In genomic region chr13:37342205-37342604, GRCh38 we compare ENCODE assay signal across 15 cellular contexts.
A peak's percentile ranks its signal among the peaks of the same experiment; 100 is the strongest.
DNase-seq lines count a peak whose midpoint lies in the region; ATAC-seq and TF ChIP-seq lines count a peak whose summit lies in the region.
"Had no signal": no experiment of that assay in that cellular context is flagged by ENCODE, and none has a peak within 500 bp of the region (broad histone marks: within the 10 kb centered on the region; RNA-seq: fewer than 3 reads in every experiment).

No MANE protein-coding gene starts in this region.

- H2AK5ac ChIP-seq in H9 (ENCODE audit: insufficient read length, low read length) = no peak overlapping the region
- H2AK5ac ChIP-seq in mesenchymal stem cell (ENCODE audit: low read length, severe bottlenecking) = no peak overlapping the region

- H3K4me3 Mint-ChIP-seq in H9 = no peak overlapping the region
- no peak overlapping the region for H3K4me3 Mint-ChIP-seq in stimulated activated effector memory CD8-positive, alpha-beta T cell treated with anti-CD3 and anti-CD28 coated beads, Interleukin-12 subunit alpha, Interleukin-12 subunit beta, amount 100 ng/mL, for 72 hours
- no peak overlapping the region for H3K4me3 Mint-ChIP-seq in stimulated activated memory B cell treated with anti-CD40 and anti-IgM and Interleukin-4, amounts not matched to agents 10 μg/mL and 1 μg/mL and 100 μg/mL, for 72 hours
- H3K4me3 Mint-ChIP-seq: CD8-positive, alpha-beta memory T cell had no signal

- H2AFZ ChIP-seq in H9 (ENCODE audit: low read length) = no peak overlapping the region
- H2AFZ ChIP-seq in mesenchymal stem cell (ENCODE audit: low read depth, low read length) = no peak overlapping the region

- peak overlapping the region; percentile 65; the same call in 1 of the 2 replicates for H3K14ac ChIP-seq in H9 (ENCODE audit: insufficient read depth, low read length)
- H3K14ac ChIP-seq in mesenchymal stem cell (ENCODE audit: low read length in 2 of 2) = no peak overlapping the region

- no peaks in the 10 kb centered on the region for H3K27me3 Mint-ChIP-seq in H9 (ENCODE audit: low read depth)
- no peaks in the 10 kb centered on the region for H3K27me3 Mint-ChIP-seq in stimulated activated memory B cell treated with anti-CD40 and anti-IgM and Interleukin-4, amounts not matched to agents 10 μg/mL and 1 μg/mL and 100 μg/mL, for 72 hours
- H3K27me3 Mint-ChIP-seq: CD8-positive, alpha-beta memory T cell had no signal

- no peaks in the 10 kb centered on the region for H3K9me3 Mint-ChIP-seq in H9
- H3K9me3 Mint-ChIP-seq in stimulated activated effector memory CD8-positive, alpha-beta T cell treated with anti-CD3 and anti-CD28 coated beads, Interleukin-12 subunit alpha, Interleukin-12 subunit beta, amount 100 ng/mL, for 72 hours = no peaks in the 10 kb centered on the region
- no peaks in the 10 kb centered on the region for H3K9me3 Mint-ChIP-seq in stimulated activated memory B cell treated with anti-CD40 and anti-IgM and Interleukin-4, amounts not matched to agents 10 μg/mL and 1 μg/mL and 100 μg/mL, for 72 hours

- H3K27me3 ChIP-seq in H9 (ENCODE audit: insufficient read depth, low read length) (no peaks in the 10 kb centered on the region), mesenchymal stem cell (ENCODE audit: control insufficient read depth in 1 of 2, insufficient read depth in 1 of 2, low read length in 2 of 2) (no peaks in the 10 kb centered on the region), tibial nerve (no peaks in the 10 kb centered on the region)
- H3K27me3 ChIP-seq: BLaER1 had no signal

- H3K79me1 ChIP-seq in H9 (ENCODE audit: insufficient read depth, low read depth, low read length, poor library complexity, severe bottlenecking) (no peaks in the 10 kb centered on the region), mesenchymal stem cell (replicated peaks; ENCODE audit: low read length, poor library complexity, severe bottlenecking) (no peaks in the 10 kb centered on the region)

- H3T11ph ChIP-seq in H9 (ENCODE audit: low read length) = no peak overlapping the region

- H3K9ac ChIP-seq in H9 (ENCODE audit: extremely low read depth, insufficient read length, low read length) (no peak overlapping the region), mesenchymal stem cell (ENCODE audit: low read length) (no peak overlapping the region)
- H3K9ac ChIP-seq: BLaER1 had no signal

- H4K20me1 ChIP-seq in H9 (ENCODE audit: control insufficient read depth, insufficient read depth, insufficient read length) = no peaks in the 10 kb centered on the region
- H4K20me1 ChIP-seq: BLaER1 had no signal

- H4K91ac ChIP-seq in H9 (ENCODE audit: insufficient read length, low read depth, low read length) (no peak overlapping the region), mesenchymal stem cell (ENCODE audit: low read length) (peak overlapping the region; percentile 49)

- H3K4ac ChIP-seq in H9 (ENCODE audit: low read depth, low read length) (no peak overlapping the region), mesenchymal stem cell (ENCODE audit: low read depth in 1 of 2, low read length in 2 of 2) (no peak overlapping the region)

- H3K4me3 ChIP-seq in mesenchymal stem cell (ENCODE audit: insufficient read depth in 1 of 2, low read depth in 1 of 2, low read length in 2 of 2) (no peak overlapping the region), tibial nerve (no peak overlapping the region)
- H3K4me3 ChIP-seq: BLaER1 had no signal

- peak; percentile 13 for ATAC-seq in stimulated activated effector memory CD8-positive, alpha-beta T cell treated with anti-CD3 and anti-CD28 coated beads, Interleukin-12 subunit alpha, Interleukin-12 subunit beta, amount 100 ng/mL, for 72 hours
- ATAC-seq in stimulated activated memory B cell treated with anti-CD40 and anti-IgM and Interleukin-4, amounts not matched to agents 10 μg/mL and 1 μg/mL and 100 μg/mL, for 72 hours = no peak

- H3K4me1 ChIP-seq in H9 (ENCODE audit: insufficient read depth, low read length) (no peaks in the 10 kb centered on the region), mesenchymal stem cell (ENCODE audit: control insufficient read depth, insufficient read depth, low read depth, low read length) (peaks cover 2% of the 10 kb centered on the region), tibial nerve (no peaks in the 10 kb centered on the region)
- H3K4me1 ChIP-seq: BLaER1, Caco-2 had no signal

- H2BK5ac ChIP-seq in H9 (ENCODE audit: insufficient read length, low read length) (no peak overlapping the region), mesenchymal stem cell (ENCODE audit: low read depth, low read length, poor library complexity, severe bottlenecking) (no peak overlapping the region)

- no peak overlapping the region for H2BK120ac ChIP-seq in H9 (ENCODE audit: low read depth, low read length, poor library complexity, severe bottlenecking)
- H2BK120ac ChIP-seq in mesenchymal stem cell (ENCODE audit: low read depth, low read length) = no peak overlapping the region

- no CpG with 5 or more reads among the region's 6 CpGs for WGBS in H9 (ENCODE audit: extremely low coverage, insufficient read length, low lambda C conversion rate)
- 97% methylated on average over 4 of the region's 6 CpGs for WGBS in mesenchymal stem cell
- WGBS in tibial nerve, 2 donors = 84 to 86% methylated on average over 6 of the region's 6 CpGs

- H3K9me3 ChIP-seq in H9 (ENCODE audit: control insufficient read depth, low read depth, low read length) (no peaks in the 10 kb centered on the region), mesenchymal stem cell (ENCODE audit: control insufficient read depth, low read length) (no peaks in the 10 kb centered on the region), tibial nerve (no peaks in the 10 kb centered on the region)
- H3K9me3 ChIP-seq: BLaER1, Caco-2 had no signal

- TF ChIP-seq CTCF in H9 (conservative IDR thresholded peaks at IDR 0.05) = no peak
- TF ChIP-seq CTCF in tibial nerve (IDR thresholded peaks at IDR 0.05) = no peak

- no peak overlapping the region for H2BK15ac ChIP-seq in H9 (ENCODE audit: low read depth, low read length)
- no peak overlapping the region for H2BK15ac ChIP-seq in mesenchymal stem cell (ENCODE audit: low read depth, poor library complexity, severe bottlenecking)

- peaks cover 0 to 3% of the 10 kb centered on the region in 2 experiments; a peak in 1 of 4 replicates for H3K4me1 Mint-ChIP-seq in H9
- no peaks in the 10 kb centered on the region for H3K4me1 Mint-ChIP-seq in stimulated activated effector memory CD8-positive, alpha-beta T cell treated with anti-CD3 and anti-CD28 coated beads, Interleukin-12 subunit alpha, Interleukin-12 subunit beta, amount 100 ng/mL, for 72 hours
- no peaks in the 10 kb centered on the region for H3K4me1 Mint-ChIP-seq in stimulated activated memory B cell treated with anti-CD40 and anti-IgM and Interleukin-4, amounts not matched to agents 10 μg/mL and 1 μg/mL and 100 μg/mL, for 72 hours
- H3K4me1 Mint-ChIP-seq: CD8-positive, alpha-beta memory T cell had no signal

- no peak overlapping the region for H3K56ac ChIP-seq in H9 (ENCODE audit: insufficient read length, low read depth, low read length)

- no peak overlapping the region for H2BK12ac ChIP-seq in H9 (ENCODE audit: insufficient read length, low read depth, low read length)
- no peak overlapping the region for H2BK12ac ChIP-seq in mesenchymal stem cell (ENCODE audit: low read length in 2 of 2)

- no peaks in the 10 kb centered on the region for H3K36me3 ChIP-seq in mesenchymal stem cell (ENCODE audit: control insufficient read depth in 1 of 2, insufficient read depth in 2 of 2, low read depth in 1 of 2, low read length in 2 of 2)
- H3K36me3 ChIP-seq in tibial nerve = no peaks in the 10 kb centered on the region
- H3K36me3 ChIP-seq: BLaER1 had no signal

- TF ChIP-seq POLR2A in tibial nerve (IDR thresholded peaks at IDR 0.05) = no peak

- DNase-seq in NCI-H2196 treated with DMSO at 0.1 percent for 48 hours (lab: John Stamatoyannopoulos, UW; ENCODE audit: unreplicated experiment) (peak; percentile 0), NCI-H2196 (lab: John Stamatoyannopoulos, UW; ENCODE audit: unreplicated experiment) (no peak), H9 (no peak), mesenchymal stem cell (no peak), tibial nerve (ENCODE audit: low spot score in 2 of 2) (no peak)
- DNase-seq in stimulated activated effector memory CD8-positive, alpha-beta T cell treated with anti-CD3 and anti-CD28 coated beads, Interleukin-12 subunit alpha, Interleukin-12 subunit beta, amount 100 ng/mL, for 72 hours (ENCODE audit: low spot score in 2 of 2) = no peak
- DNase-seq in activated CD8-positive, alpha-beta memory T cell treated with anti-CD3 and anti-CD28 coated beads for 24 hours = no peak
- DNase-seq: 8988T; AML-193; Caco-2; CD8-positive, alpha-beta memory T cell; DND-41; GDM1 had no signal

- H2BK20ac ChIP-seq in H9 (ENCODE audit: low read depth, low read length, poor library complexity, severe bottlenecking) = no peak overlapping the region

- no peaks in the 10 kb centered on the region for H3K36me3 Mint-ChIP-seq in H9 (ENCODE audit: insufficient read depth in 1 of 3, low read depth in 3 of 3)
- H3K36me3 Mint-ChIP-seq in stimulated activated effector memory CD8-positive, alpha-beta T cell treated with anti-CD3 and anti-CD28 coated beads, Interleukin-12 subunit alpha, Interleukin-12 subunit beta, amount 100 ng/mL, for 72 hours = no peaks in the 10 kb centered on the region
- H3K36me3 Mint-ChIP-seq in stimulated activated memory B cell treated with anti-CD40 and anti-IgM and Interleukin-4, amounts not matched to agents 10 μg/mL and 1 μg/mL and 100 μg/mL, for 72 hours = no peaks in the 10 kb centered on the region
- H3K36me3 Mint-ChIP-seq: CD8-positive, alpha-beta memory T cell had no signal

- no peak overlapping the region for H4K8ac ChIP-seq in H9 (replicated peaks; ENCODE audit: insufficient read length, low read depth, low read length)
- no peak overlapping the region for H4K8ac ChIP-seq in mesenchymal stem cell (ENCODE audit: low read length)

- no peak overlapping the region for H3K27ac Mint-ChIP-seq in H9
- no peak overlapping the region for H3K27ac Mint-ChIP-seq in stimulated activated effector memory CD8-positive, alpha-beta T cell treated with anti-CD3 and anti-CD28 coated beads, Interleukin-12 subunit alpha, Interleukin-12 subunit beta, amount 100 ng/mL, for 72 hours
- H3K27ac Mint-ChIP-seq in stimulated activated memory B cell treated with anti-CD40 and anti-IgM and Interleukin-4, amounts not matched to agents 10 μg/mL and 1 μg/mL and 100 μg/mL, for 72 hours = no peak overlapping the region
- H3K27ac Mint-ChIP-seq: CD8-positive, alpha-beta memory T cell had no signal

- no peaks in the 10 kb centered on the region for H3K23me2 ChIP-seq in H9 (ENCODE audit: insufficient read length, low read depth, low read length, poor library complexity, severe bottlenecking)

- no peaks in the 10 kb centered on the region for H3K79me2 ChIP-seq in H9 (ENCODE audit: insufficient read depth, low read length)

- H3K18ac ChIP-seq in H9 (ENCODE audit: insufficient read length, low read depth, low read length) (no peak overlapping the region), mesenchymal stem cell (ENCODE audit: low read depth in 1 of 2, low read length in 2 of 2) (peak overlapping the region in 1 of 2 experiments; percentile 1)

- no peak overlapping the region for H4K5ac ChIP-seq in H9 (ENCODE audit: insufficient read length, low read depth, low read length)

- H3K23ac ChIP-seq in H9 (ENCODE audit: insufficient read length, low read depth, low read length) (no peak overlapping the region), mesenchymal stem cell (ENCODE audit: low read length in 2 of 2) (no peak overlapping the region)

- H3K27ac ChIP-seq in H9 (ENCODE audit: insufficient read length, low read depth, low read length) (no peak overlapping the region), mesenchymal stem cell (ENCODE audit: low read length, poor library complexity, severe bottlenecking) (no peak overlapping the region), tibial nerve (no peak overlapping the region)
- H3K27ac ChIP-seq: BLaER1 had no signal

- no peak for TF ChIP-seq EP300 in tibial nerve (IDR thresholded peaks at IDR 0.05)

- H3K4me2 ChIP-seq in H9 (ENCODE audit: insufficient read depth, insufficient read length, low read length) (no peak overlapping the region), mesenchymal stem cell (ENCODE audit: low read length, poor library complexity, severe bottlenecking) (no peak overlapping the region)
- H3K4me2 ChIP-seq: BLaER1 had no signal
